ENCODE assay signal across 15 cellular contexts in genomic region chr15:25402342-25402741, GRCh38. TPM values are rescaled to one million over a fixed set of nuclear protein-coding genes. Genes with fewer than 3 reads are reported as not detected.
A peak's percentile ranks its signal among the peaks of the same experiment; 100 is the strongest.
DNase-seq lines count a peak whose midpoint lies in the region; ATAC-seq, FAIRE-seq and TF ChIP-seq lines count a peak whose summit lies in the region.
"Had no signal": no experiment of that assay in that cellular context is flagged by ENCODE, and none has a peak within 500 bp of the region (broad histone marks: within the 10 kb centered on the region; RNA-seq: fewer than 3 reads in every experiment).

No MANE protein-coding gene starts in this region.

- no peak for FAIRE-seq in kidney (lab: Jason Lieb, UNC)
- FAIRE-seq: GM18507, H1 had no signal

- H3K4me3 Mint-ChIP-seq in stimulated activated naive B cell treated with anti-CD40 and anti-IgM and Interleukin-4, amounts not matched to agents 10 μg/mL and 1 μg/mL and 100 μg/mL, for 72 hours = no peak overlapping the region
- H3K4me3 Mint-ChIP-seq: CD4-positive, alpha-beta T cell had no signal

- POLR2A ChIA-PET in RWPE1 (lab: Yijun Ruan, JAX; ENCODE audit: low non-redundant PET) (no interaction called here), SK-N-SH (lab: Yijun Ruan, JAX) (no interaction called here)

- H3F3A ChIP-seq in SK-N-SH (replicated peaks; ENCODE audit: insufficient read depth) = no peaks in the 10 kb centered on the region

- H3K4me2 ChIP-seq in SK-N-SH = no peak overlapping the region

- H3K79me2 ChIP-seq in SK-N-SH (ENCODE audit: insufficient read depth) = peaks cover 87% of the 10 kb centered on the region

- TF ChIP-seq EP300 in SK-N-SH (IDR thresholded peaks at IDR 0.05; ENCODE audit: borderline replicate concordance in 1 of 2, low read depth in 1 of 2, low read length in 1 of 2) = no peak

- no peaks in the 10 kb centered on the region for H3K27me3 Mint-ChIP-seq in stimulated activated naive B cell treated with anti-CD40 and anti-IgM and Interleukin-4, amounts not matched to agents 10 μg/mL and 1 μg/mL and 100 μg/mL, for 72 hours
- H3K27me3 Mint-ChIP-seq: CD4-positive, alpha-beta T cell had no signal

- peaks cover 38 to 56% of the 10 kb centered on the region in 2 donors for H3K4me1 Mint-ChIP-seq in stimulated activated naive B cell treated with anti-CD40 and anti-IgM and Interleukin-4, amounts not matched to agents 10 μg/mL and 1 μg/mL and 100 μg/mL, for 72 hours

- H3K4me1 ChIP-seq in kidney (ENCODE audit: control insufficient read depth in 1 of 2, insufficient read depth in 1 of 2, low read depth in 1 of 2, low read length in 2 of 2) = peaks cover 0 to 5% of the 10 kb centered on the region in 2 donors
- no peaks in the 10 kb centered on the region; a peak in 1 of 4 replicates for H3K4me1 ChIP-seq in SK-N-SH (ENCODE audit: control insufficient read depth in 1 of 2, insufficient read depth in 2 of 2, low read depth in 1 of 2, low read length in 1 of 2)

- DNase-seq in AG20443 (ENCODE audit: low spot score) (peak; percentile 5), RWPE1 (ENCODE audit: low spot score) (no peak), kidney (peak; percentile 33), SK-N-SH (no peak), NCI-H1092 (lab: John Stamatoyannopoulos, UW) (no peak)
- DNase-seq in stimulated activated naive B cell treated with anti-CD40 and anti-IgM and Interleukin-4, amounts not matched to agents 10 μg/mL and 1 μg/mL and 100 μg/mL, for 72 hours = no peak
- DNase-seq: 8988T; Calu3; CD4-positive, alpha-beta T cell; DMS 273 treated with DMSO at 0.1 percent for 48 hours had no signal

- H3K9me3 Mint-ChIP-seq in stimulated activated naive B cell treated with anti-CD40 and anti-IgM and Interleukin-4, amounts not matched to agents 10 μg/mL and 1 μg/mL and 100 μg/mL, for 72 hours = peaks cover 1 to 9% of the 10 kb centered on the region in 2 donors

- H3K27ac Mint-ChIP-seq in stimulated activated naive B cell treated with anti-CD40 and anti-IgM and Interleukin-4, amounts not matched to agents 10 μg/mL and 1 μg/mL and 100 μg/mL, for 72 hours = peak overlapping the region; percentile 20
- H3K27ac Mint-ChIP-seq: CD4-positive, alpha-beta T cell had no signal

- peaks cover 53 to 69% of the 10 kb centered on the region in 2 donors for H3K36me3 Mint-ChIP-seq in stimulated activated naive B cell treated with anti-CD40 and anti-IgM and Interleukin-4, amounts not matched to agents 10 μg/mL and 1 μg/mL and 100 μg/mL, for 72 hours

- H3K9me3 ChIP-seq in kidney (ENCODE audit: control insufficient read depth in 1 of 2, low read length in 2 of 2) = peaks cover 0 to 9% of the 10 kb centered on the region in 2 donors
- no peaks in the 10 kb centered on the region for H3K9me3 ChIP-seq in SK-N-SH
- H3K9me3 ChIP-seq: HAP-1 had no signal

- WGBS in SK-N-SH (ENCODE audit: low lambda C conversion rate) = 100% methylated on average over 1 of the region's 2 CpGs

- 0 out of 2 replicates have a peak, but pooled peaks cover 4% of the 10 kb centered on the region for H4K20me1 ChIP-seq in SK-N-SH (ENCODE audit: insufficient read depth)

- H2AFZ ChIP-seq in SK-N-SH (ENCODE audit: low read depth) = no peak overlapping the region

- no peak for ATAC-seq in stimulated activated naive B cell treated with anti-CD40 and anti-IgM and Interleukin-4, amounts not matched to agents 10 μg/mL and 1 μg/mL and 100 μg/mL, for 72 hours (replicated peaks)
- no peak for ATAC-seq in GM18511 (IDR thresholded peaks at IDR 0.05; ENCODE audit: unreplicated experiment)

- H3K27ac ChIP-seq in RWPE1 = peak overlapping the region; percentile 11; the same call in 1 of the 2 replicates
- no peak overlapping the region for H3K27ac ChIP-seq in kidney (ENCODE audit: low read depth in 2 of 2, low read length in 2 of 2)
- no peak overlapping the region for H3K27ac ChIP-seq in SK-N-SH (ENCODE audit: low read depth in 2 of 2, low read length in 1 of 2)

- no peak for TF ChIP-seq RAD21 in SK-N-SH (IDR thresholded peaks at IDR 0.05; ENCODE audit: low read length)

- H3K36me3 ChIP-seq in kidney (ENCODE audit: control insufficient read depth in 1 of 2, insufficient read depth in 2 of 2, low read length in 2 of 2) (peaks cover 13 to 14% of the 10 kb centered on the region in 2 donors), SK-N-SH (replicated peaks in 1 of 2; ENCODE audit: control insufficient read depth in 1 of 2, insufficient read depth in 2 of 2, low read length in 1 of 2) (peaks cover 42 to 65% of the 10 kb centered on the region in 2 experiments)

- intact Hi-C loops in kidney (cut with DNase I) = no loop called here

- H3K9me2 ChIP-seq in SK-N-SH = no peaks in the 10 kb centered on the region

- CTCF ChIA-PET in RWPE1 (lab: Yijun Ruan, JAX) = interaction anchor here (0.6 kb wide), 1 partner anchor 1912 kb away, joined by 6 read pairs; no protein-coding TSS in a partner anchor
- CTCF ChIA-PET in SK-N-SH (lab: Yijun Ruan, JAX) = interaction anchor here (0.7 to 1.3 kb wide), 3 partner anchors 8 to 45 kb away, joined by 3 to 4 read pairs (median 3); no protein-coding TSS in a partner anchor

- TF ChIP-seq CTCF in RWPE1 (conservative IDR thresholded peaks at IDR 0.05; ENCODE audit: low read depth) = no peak
- TF ChIP-seq CTCF in kidney (IDR thresholded peaks at IDR 0.05; ENCODE audit: borderline replicate concordance, extremely low read depth, insufficient read depth) = no peak
- TF ChIP-seq CTCF in SK-N-SH (IDR thresholded peaks at IDR 0.05) = no peak

- H3K27me3 ChIP-seq in SK-N-SH (ENCODE audit: insufficient read depth) = no peaks in the 10 kb centered on the region
- H3K27me3 ChIP-seq: BLaER1 treated with 17β-estradiol and CSF1 and Interleukin-3, amounts not matched to agents 10 nM and 100 nM had no signal

- H3K9ac ChIP-seq in kidney (ENCODE audit: low read length in 2 of 2) (no peak overlapping the region), SK-N-SH (no peak overlapping the region)
- H3K9ac ChIP-seq: BLaER1 treated with 17β-estradiol and CSF1 and Interleukin-3, amounts not matched to agents 10 nM and 100 nM had no signal

- H3K4me3 ChIP-seq in kidney (ENCODE audit: low read length in 2 of 2) = no peak overlapping the region
- no peak overlapping the region; a peak in 1 of 4 replicates for H3K4me3 ChIP-seq in SK-N-SH (ENCODE audit: low read depth in 2 of 2, low read length in 1 of 2)
- H3K4me3 ChIP-seq: HAP-1 had no signal

TF ChIP-seq in SK-N-SH, 30 proteins besides CTCF, POLR2A, EP300 and RAD21 (continues in another document):
- TF ChIP-seq SMC3 (IDR thresholded peaks at IDR 0.05; ENCODE audit: low read depth, low read length) = no peak
- no peak for TF ChIP-seq ZBTB33 (IDR thresholded peaks at IDR 0.05; ENCODE audit: borderline replicate concordance, low read depth)
- no peak for TF ChIP-seq RXRA (IDR thresholded peaks at IDR 0.05; ENCODE audit: borderline replicate concordance, low read depth)
- TF ChIP-seq RFX5 (IDR thresholded peaks at IDR 0.05; ENCODE audit: low read length) = no peak
- no peak for TF ChIP-seq CHD2 (IDR thresholded peaks at IDR 0.05; ENCODE audit: low read length, partially characterized antibody)
- no peak for TF ChIP-seq USF1 (IDR thresholded peaks at IDR 0.05; ENCODE audit: borderline replicate concordance, low read depth)
- no peak for TF ChIP-seq IRF3 (IDR thresholded peaks at IDR 0.05; ENCODE audit: low read depth, low read length)
- TF ChIP-seq FOXM1 (IDR thresholded peaks at IDR 0.05; ENCODE audit: low read depth) = no peak
- TF ChIP-seq FOSL2 (IDR thresholded peaks at IDR 0.05; ENCODE audit: borderline replicate concordance, low read depth) = no peak
- no peak for TF ChIP-seq YY1 (IDR thresholded peaks at IDR 0.05; ENCODE audit: low read depth)
- TF ChIP-seq JUND (IDR thresholded peaks at IDR 0.05) = no peak
- no peak for TF ChIP-seq MAX (IDR thresholded peaks at IDR 0.05; ENCODE audit: low read depth)
- TF ChIP-seq SIN3A (IDR thresholded peaks at IDR 0.05; ENCODE audit: borderline replicate concordance, low read depth, low read length) = no peak
- no peak for TF ChIP-seq NFIC (IDR thresholded peaks at IDR 0.05; ENCODE audit: borderline replicate concordance)
- TF ChIP-seq GABPA (IDR thresholded peaks at IDR 0.05; ENCODE audit: low read depth) = no peak

RNA-seq across cellular contexts. Expression of gene UBE3A, which starts 36.5 kb away (rescaled TPM):
- 103 TPM for total RNA-seq in kidney
- polyA plus RNA-seq in kidney (ENCODE audit: insufficient read depth, low read depth, low replicate concordance) (22.3 TPM), SK-N-SH (2012; rRNA removed) (9.7 and 11.3 TPM in 2 replicates)
- polyA plus RNA-seq in SK-N-SH (2012; cell fraction: cytosol; rRNA removed) = 11.6 and 18.0 TPM in 2 replicates
- 17.4 and 25.7 TPM in 2 replicates for polyA plus RNA-seq in SK-N-SH (2012; cell fraction: nucleus; rRNA removed)

Comparison
In these comparisons a context has a peak if more than half of its experiments do, and no peak if none do; other contexts are left out.
1. DNase-seq: peak in AG20443 (single experiment) and kidney (single experiment); none in RWPE1 (single experiment), stimulated activated naive B cell treated with anti-CD40 and anti-IgM and Interleukin-4, amounts not matched to agents 10 μg/mL and 1 μg/mL and 100 μg/mL, for 72 hours (single experiment), SK-N-SH (single experiment) and NCI-H1092 (single experiment).